In genomic region chr11:48025293-48025982, GRCh38 we compare ENCODE assay signal across 18 cellular contexts. TPM values are rescaled to one million over a fixed set of nuclear protein-coding genes. Genes with fewer than 3 reads are reported as not detected.
A peak's percentile ranks its signal among the peaks of the same experiment; 100 is the strongest.
DNase-seq lines count a peak whose midpoint lies in the region; ATAC-seq and TF ChIP-seq lines count a peak whose summit lies in the region.
"Had no signal": no experiment of that assay in that cellular context is flagged by ENCODE, and none has a peak within 500 bp of the region (broad histone marks: within the 10 kb centered on the region; RNA-seq: fewer than 3 reads in every experiment).

No MANE protein-coding gene starts in this region.

- TF ChIP-seq CTCF in activated B cell treated with CpG ODN at 0.5 μM for 24 hours (IDR thresholded peaks at IDR 0.05) = no peak

- peaks cover 74% of the 10 kb centered on the region for H3K4me1 Mint-ChIP-seq in activated T-cell treated with anti-CD3 and anti-CD28 coated beads, Interleukin-2, amount 50 U/mL, for 72 hours (ENCODE audit: low read depth)
- peaks cover 56% of the 10 kb centered on the region for H3K4me1 Mint-ChIP-seq in activated T-cell treated with anti-CD3 and anti-CD28 coated beads, Interleukin-2, amount 50 U/mL, for 4 hours (ENCODE audit: low read depth)
- peaks cover 49% of the 10 kb centered on the region for H3K4me1 Mint-ChIP-seq in activated B cell treated with CpG ODN at 0.5 μM for 24 hours
- peaks cover 62 to 66% of the 10 kb centered on the region in 2 donors for H3K4me1 Mint-ChIP-seq in natural killer cell treated with Interleukin-12 subunit alpha and Interleukin-12 subunit beta and Interleukin-15 and Interleukin-18, amount 100 ng/mL, for 72 hours (ENCODE audit: low read depth in 2 of 2)

- no peaks in the 10 kb centered on the region for H3K9me3 Mint-ChIP-seq in activated T-cell treated with anti-CD3 and anti-CD28 coated beads, Interleukin-2, amount 50 U/mL, for 72 hours
- no peaks in the 10 kb centered on the region for H3K9me3 Mint-ChIP-seq in activated T-cell treated with anti-CD3 and anti-CD28 coated beads, Interleukin-2, amount 50 U/mL, for 4 hours
- no peaks in the 10 kb centered on the region for H3K9me3 Mint-ChIP-seq in activated B cell treated with CpG ODN at 0.5 μM for 24 hours
- no peaks in the 10 kb centered on the region for H3K9me3 Mint-ChIP-seq in natural killer cell treated with Interleukin-12 subunit alpha and Interleukin-12 subunit beta and Interleukin-15 and Interleukin-18, amount 100 ng/mL, for 72 hours
- H3K9me3 Mint-ChIP-seq: HFFc6; naive thymus-derived CD8-positive, alpha-beta T cell had no signal

- peak overlapping the region in 1 of 2 donors; percentile 21 for H3K4me3 Mint-ChIP-seq in activated T-cell treated with anti-CD3 and anti-CD28 coated beads, Interleukin-2, amount 50 U/mL, for 72 hours
- no peak overlapping the region for H3K4me3 Mint-ChIP-seq in activated T-cell treated with anti-CD3 and anti-CD28 coated beads, Interleukin-2, amount 50 U/mL, for 4 hours
- no peak overlapping the region for H3K4me3 Mint-ChIP-seq in activated B cell treated with CpG ODN at 0.5 μM for 24 hours
- H3K4me3 Mint-ChIP-seq in natural killer cell treated with Interleukin-12 subunit alpha and Interleukin-12 subunit beta and Interleukin-15 and Interleukin-18, amount 100 ng/mL, for 72 hours = peak overlapping the region; percentile 38
- H3K4me3 Mint-ChIP-seq: HFFc6; naive thymus-derived CD8-positive, alpha-beta T cell had no signal

- POLR2A ChIA-PET in activated B cell treated with CpG ODN at 0.5 μM for 24 hours (lab: Charles Lee) = interaction anchor here (0.6 to 1.2 kb wide), 3 partner anchors 8 to 176 kb away, joined by 4 to 9 read pairs (median 5); no protein-coding TSS in a partner anchor

- intact Hi-C loops in activated B cell treated with CpG ODN at 0.5 μM for 24 hours (cut with micrococcal nuclease) = no loop called here

- CTCF ChIA-PET in activated B cell treated with CpG ODN at 0.5 μM for 24 hours (lab: Charles Lee) = no interaction called here

- TF ChIP-seq POLR2A in erythroblast (IDR thresholded peaks at IDR 0.05; ENCODE audit: low read length) = no peak

- peaks cover 5 to 10% of the 10 kb centered on the region in 2 donors for H3K36me3 Mint-ChIP-seq in activated T-cell treated with anti-CD3 and anti-CD28 coated beads, Interleukin-2, amount 50 U/mL, for 72 hours (ENCODE audit: insufficient read depth in 2 of 2)
- H3K36me3 Mint-ChIP-seq in activated T-cell treated with anti-CD3 and anti-CD28 coated beads, Interleukin-2, amount 50 U/mL, for 4 hours (ENCODE audit: insufficient read depth) = peaks cover 12% of the 10 kb centered on the region
- peaks cover 6% of the 10 kb centered on the region for H3K36me3 Mint-ChIP-seq in activated B cell treated with CpG ODN at 0.5 μM for 24 hours (ENCODE audit: low read depth)
- H3K36me3 Mint-ChIP-seq in natural killer cell treated with Interleukin-12 subunit alpha and Interleukin-12 subunit beta and Interleukin-15 and Interleukin-18, amount 100 ng/mL, for 72 hours = peaks cover 13% of the 10 kb centered on the region
- H3K36me3 Mint-ChIP-seq: naive thymus-derived CD8-positive, alpha-beta T cell had no signal

- no peaks in the 10 kb centered on the region for H3K27me3 Mint-ChIP-seq in activated T-cell treated with anti-CD3 and anti-CD28 coated beads, Interleukin-2, amount 50 U/mL, for 72 hours (ENCODE audit: low read depth)
- no peaks in the 10 kb centered on the region for H3K27me3 Mint-ChIP-seq in activated T-cell treated with anti-CD3 and anti-CD28 coated beads, Interleukin-2, amount 50 U/mL, for 4 hours (ENCODE audit: low read depth)
- H3K27me3 Mint-ChIP-seq in activated B cell treated with CpG ODN at 0.5 μM for 24 hours = no peaks in the 10 kb centered on the region
- no peaks in the 10 kb centered on the region for H3K27me3 Mint-ChIP-seq in natural killer cell treated with Interleukin-12 subunit alpha and Interleukin-12 subunit beta and Interleukin-15 and Interleukin-18, amount 100 ng/mL, for 72 hours
- H3K27me3 Mint-ChIP-seq: naive thymus-derived CD8-positive, alpha-beta T cell had no signal

- peak overlapping the region; percentile 15 for H3K27ac Mint-ChIP-seq in activated T-cell treated with anti-CD3 and anti-CD28 coated beads, Interleukin-2, amount 50 U/mL, for 72 hours
- H3K27ac Mint-ChIP-seq in activated B cell treated with CpG ODN at 0.5 μM for 24 hours = peak overlapping the region; percentile 37
- H3K27ac Mint-ChIP-seq in natural killer cell treated with Interleukin-12 subunit alpha and Interleukin-12 subunit beta and Interleukin-15 and Interleukin-18, amount 100 ng/mL, for 72 hours = peak overlapping the region; percentile 47 to 83
- H3K27ac Mint-ChIP-seq: HFFc6 had no signal

- DNase-seq in activated T-cell treated with anti-CD3 and anti-CD28 coated beads, Interleukin-2, amount 50 U/mL, for 72 hours = no peak
- DNase-seq in activated T-cell treated with anti-CD3 and anti-CD28 coated beads, Interleukin-2, amount 50 U/mL, for 4 hours = no peak
- DNase-seq in activated B cell treated with CpG ODN at 0.5 μM for 24 hours (no peak), erythroblast (lab: John Stamatoyannopoulos, UW) (no peak), kidney glomerular epithelial cell (lab: John Stamatoyannopoulos, UW) (no peak), NCI-H1417 treated with DMSO at 0.1 percent for 48 hours (lab: John Stamatoyannopoulos, UW) (no peak)
- DNase-seq in natural killer cell treated with Interleukin-12 subunit alpha and Interleukin-12 subunit beta and Interleukin-15 and Interleukin-18, amount 100 ng/mL, for 72 hours (ENCODE audit: low spot score) = no peak
- no peak for DNase-seq in stimulated activated CD4-positive, alpha-beta T cell treated with anti-CD3 and anti-CD28 coated beads, Interleukin-2, amount 100 ng/mL, for 24 hours
- DNase-seq: activated CD4-positive, CD25-positive, alpha-beta regulatory T cell; activated T-cell treated with anti-CD3 and anti-CD28 coated beads, Interleukin-2, amount 50 U/mL, for 1 hour; cortex of kidney; DMS53; HFFc6; left ventricle myocardium inferior; naive thymus-derived CD8-positive, alpha-beta T cell; Peyer's patch; small intestine; SW 1271 had no signal

- ATAC-seq in activated T-cell treated with anti-CD3 and anti-CD28 coated beads, Interleukin-2, amount 50 U/mL, for 72 hours (replicated peaks in 1 of 2) = no peak
- ATAC-seq in activated T-cell treated with anti-CD3 and anti-CD28 coated beads, Interleukin-2, amount 50 U/mL, for 4 hours = no peak
- ATAC-seq in activated B cell treated with CpG ODN at 0.5 μM for 24 hours (ENCODE audit: low read depth) = no peak
- peak in 1 of 2 donors; percentile 25 for ATAC-seq in natural killer cell treated with Interleukin-12 subunit alpha and Interleukin-12 subunit beta and Interleukin-15 and Interleukin-18, amount 100 ng/mL, for 72 hours
- ATAC-seq: naive thymus-derived CD8-positive, alpha-beta T cell had no signal

RNA-seq across cellular contexts. Expression of gene PTPRJ, which starts 45.1 kb away (rescaled TPM):
- total RNA-seq in activated T-cell treated with anti-CD3 and anti-CD28 coated beads, Interleukin-2, amount 50 U/mL, for 72 hours = 10 to 100 TPM; 36.6 to 50.6 TPM
- total RNA-seq in activated T-cell treated with anti-CD3 and anti-CD28 coated beads, Interleukin-2, amount 50 U/mL, for 4 hours = 10 to 100 TPM; 13.8 to 22.3 (median 19.0) TPM
- 18.8 and 19.2 TPM in 2 replicates for total RNA-seq in activated B cell treated with CpG ODN at 0.5 μM for 24 hours
- total RNA-seq in natural killer cell treated with Interleukin-12 subunit alpha and Interleukin-12 subunit beta and Interleukin-15 and Interleukin-18, amount 100 ng/mL, for 72 hours = 10 to 100 TPM; 60.7 to 83.3 TPM

Comparison
In these comparisons a context has a peak if more than half of its experiments do, and no peak if none do; other contexts are left out.
1. H3K27ac Mint-ChIP-seq: peak in every context shown above with its lines; median percentile 65 in natural killer cell treated with Interleukin-12 subunit alpha and Interleukin-12 subunit beta and Interleukin-15 and Interleukin-18, amount 100 ng/mL, for 72 hours; 37 in activated B cell treated with CpG ODN at 0.5 μM for 24 hours; 15 in activated T-cell treated with anti-CD3 and anti-CD28 coated beads, Interleukin-2, amount 50 U/mL, for 72 hours.